ENCODE assay signal across 24 cellular contexts in the genomic region with DNA sequence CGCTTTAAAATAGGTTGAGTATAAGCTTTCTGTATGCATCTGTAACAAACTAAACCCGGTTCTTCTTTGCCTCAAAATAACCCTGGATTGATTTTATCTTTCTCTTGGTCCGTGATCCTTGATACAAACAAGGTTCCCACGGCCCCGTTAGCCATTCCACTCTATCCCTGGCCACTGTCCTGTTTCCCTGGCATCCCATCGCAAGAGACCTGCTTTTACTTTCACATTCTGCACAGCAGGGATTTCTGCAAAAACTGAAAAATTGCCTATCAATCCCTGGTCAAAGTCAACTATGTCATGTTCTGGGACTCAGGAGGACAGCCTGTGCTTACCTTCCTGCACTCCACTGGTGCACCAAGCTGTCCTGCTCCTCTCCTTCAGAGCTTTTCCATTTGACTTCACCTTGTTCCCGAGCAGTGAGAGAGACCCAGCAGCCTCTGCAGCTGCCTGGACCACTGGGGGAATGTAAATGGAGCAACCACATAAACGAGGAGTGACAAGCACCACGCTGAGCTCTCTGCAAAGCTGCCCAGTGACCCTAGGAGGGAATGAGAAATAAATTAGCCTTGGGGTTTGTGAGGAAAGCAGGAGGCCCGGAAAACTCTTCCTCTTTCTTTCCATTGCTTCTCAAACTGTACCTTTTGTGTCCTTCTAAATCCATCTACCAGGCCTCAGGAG.
DNase-seq lines count a peak whose midpoint lies in the region; ATAC-seq and TF ChIP-seq lines count a peak whose summit lies in the region.
"Had no signal": no experiment of that assay in that cellular context is flagged by ENCODE, and none has a peak within 500 bp of the region (broad histone marks: within the 10 kb centered on the region; RNA-seq: fewer than 3 reads in every experiment).

No MANE protein-coding gene starts in this region.

- peaks cover 0 to 12% of the 10 kb centered on the region in 2 donors for H3K27me3 ChIP-seq in breast epithelium
- H3K27me3 ChIP-seq in mammary epithelial cell (ENCODE audit: insufficient read depth, low read length) = no peaks in the 10 kb centered on the region
- H3K27me3 ChIP-seq in dorsolateral prefrontal cortex = no peaks in the 10 kb centered on the region
- no peaks in the 10 kb centered on the region for H3K27me3 ChIP-seq in muscle layer of duodenum (ENCODE audit: low read depth, low read length)
- H3K27me3 ChIP-seq: right atrium auricular region had no signal

- CTCF ChIA-PET in mammary epithelial cell (lab: Charles Lee; ENCODE audit: low non-redundant PET) = no interaction called here

- dilution Hi-C loops in mammary epithelial cell (cut with HindIII; ENCODE audit: low sequenced_read_pairs) = loop anchor here (5.0 kb wide), 1 partner anchor 79 kb away; no protein-coding TSS in a partner anchor

- in situ Hi-C loops in mammary epithelial cell (cut with MboI; ENCODE audit: low sequenced_read_pairs in 2 of 2) = no loop called here

- no TSS peak for BruUV-seq in mammary epithelial cell (replicated peaks; lab: Mats Ljungman, UMichigan)

- no peak for TF ChIP-seq CTCF in breast epithelium (IDR thresholded peaks at IDR 0.05)
- TF ChIP-seq CTCF in mammary epithelial cell (conservative IDR thresholded peaks at IDR 0.05 in 1 of 2, IDR thresholded peaks at IDR 0.05 in 1 of 2; ENCODE audit: extremely low read depth in 1 of 2, insufficient read depth in 1 of 2, low read depth in 1 of 2, low read length in 2 of 2) = no peak
- no peak for TF ChIP-seq CTCF in dorsolateral prefrontal cortex (IDR thresholded peaks at IDR 0.05 in 54 of 56, conservative IDR thresholded peaks at IDR 0.05 in 2 of 56; ENCODE audit: low read depth in 1 of 56, partially characterized antibody in 56 of 56)

- no peak overlapping the region for H3K4me3 Mint-ChIP-seq in activated T-helper 1 cell treated with anti-CD3 and anti-CD28 coated beads, Interleukin-12 subunit alpha, Interleukin-12 subunit beta, Interleukin-2, Interleukin-4 antibody, amounts not matched to agents 30 ng/mL and 10 ng/mL and 1 ng/mL, durations not matched to agents 14 hours and 24 hours and 36 hours
- H3K4me3 Mint-ChIP-seq: activated CD4-positive, alpha-beta memory T cell treated with anti-CD3 and anti-CD28 coated beads, Interleukin-2, amount 10 ng/mL, durations not matched to agents 7 days and 5 days; activated naive CD8-positive, alpha-beta T cell treated with anti-CD3 and anti-CD28 coated beads, Interleukin-2, amount 50 U/mL, for 24 hours; CD4-positive, alpha-beta T cell; natural killer cell had no signal

- H3K36me3 ChIP-seq in breast epithelium = no peaks in the 10 kb centered on the region
- no peaks in the 10 kb centered on the region for H3K36me3 ChIP-seq in mammary epithelial cell (ENCODE audit: insufficient read depth, low read length)
- H3K36me3 ChIP-seq in muscle layer of duodenum (ENCODE audit: control insufficient read depth in 1 of 2, insufficient read depth in 2 of 2, low read length in 2 of 2) = no peaks in the 10 kb centered on the region
- H3K36me3 ChIP-seq: esophagus muscularis mucosa, right atrium auricular region had no signal

- no peak overlapping the region for H3K9ac ChIP-seq in mammary epithelial cell (ENCODE audit: insufficient read depth, low read length)

- H3K27me3 Mint-ChIP-seq in activated T-helper 1 cell treated with anti-CD3 and anti-CD28 coated beads, Interleukin-12 subunit alpha, Interleukin-12 subunit beta, Interleukin-2, Interleukin-4 antibody, amounts not matched to agents 30 ng/mL and 10 ng/mL and 1 ng/mL, durations not matched to agents 14 hours and 24 hours and 36 hours (ENCODE audit: insufficient read depth) = no peaks in the 10 kb centered on the region
- H3K27me3 Mint-ChIP-seq: activated CD4-positive, alpha-beta memory T cell treated with anti-CD3 and anti-CD28 coated beads, Interleukin-2, amount 10 ng/mL, durations not matched to agents 7 days and 5 days had no signal

- H3K4me2 ChIP-seq in mammary epithelial cell (ENCODE audit: insufficient read depth, low read depth, low read length) = no peak overlapping the region

- WGBS in mammary epithelial cell (ENCODE audit: low coverage, missing lambda C conversion rate) = 35% methylated on average over 10 of the region's 10 CpGs

- no peaks in the 10 kb centered on the region for H4K20me1 ChIP-seq in mammary epithelial cell (ENCODE audit: insufficient read depth, low read length)

- H3K9me3 Mint-ChIP-seq in activated T-helper 1 cell treated with anti-CD3 and anti-CD28 coated beads, Interleukin-12 subunit alpha, Interleukin-12 subunit beta, Interleukin-2, Interleukin-4 antibody, amounts not matched to agents 30 ng/mL and 10 ng/mL and 1 ng/mL, durations not matched to agents 14 hours and 24 hours and 36 hours = no peaks in the 10 kb centered on the region
- H3K9me3 Mint-ChIP-seq: activated naive CD8-positive, alpha-beta T cell treated with anti-CD3 and anti-CD28 coated beads, Interleukin-2, amount 50 U/mL, for 24 hours; natural killer cell had no signal

- no peaks in the 10 kb centered on the region for H3K9me3 ChIP-seq in breast epithelium
- H3K9me3 ChIP-seq in mammary epithelial cell (replicated peaks; ENCODE audit: insufficient read depth, low read length) = no peaks in the 10 kb centered on the region
- peaks cover 0 to 2% of the 10 kb centered on the region in 2 donors for H3K9me3 ChIP-seq in muscle layer of duodenum (ENCODE audit: control insufficient read depth in 1 of 2, low read length in 2 of 2)

- no peak overlapping the region for H2AFZ ChIP-seq in mammary epithelial cell (ENCODE audit: low read depth, low read length)

- no peak for TF ChIP-seq POLR2A in breast epithelium (IDR thresholded peaks at IDR 0.05)

- H3K36me3 Mint-ChIP-seq in activated T-helper 1 cell treated with anti-CD3 and anti-CD28 coated beads, Interleukin-12 subunit alpha, Interleukin-12 subunit beta, Interleukin-2, Interleukin-4 antibody, amounts not matched to agents 30 ng/mL and 10 ng/mL and 1 ng/mL, durations not matched to agents 14 hours and 24 hours and 36 hours (ENCODE audit: low read depth) = no peaks in the 10 kb centered on the region
- H3K36me3 Mint-ChIP-seq: natural killer cell had no signal

- no peaks in the 10 kb centered on the region for H3K79me2 ChIP-seq in mammary epithelial cell (ENCODE audit: insufficient read depth, low read length)

- H3K4me1 ChIP-seq in breast epithelium (no peaks in the 10 kb centered on the region), mammary epithelial cell (ENCODE audit: insufficient read depth, low read length) (no peaks in the 10 kb centered on the region), muscle layer of duodenum (ENCODE audit: control insufficient read depth in 1 of 2, insufficient read depth in 2 of 2, low read length in 2 of 2) (no peaks in the 10 kb centered on the region)
- H3K4me1 ChIP-seq: esophagus muscularis mucosa, right atrium auricular region had no signal

- intact Hi-C loops in breast epithelium (cut with DNase I; ENCODE audit: low total_unique reads) = no loop called here
- intact Hi-C loops in mammary epithelial cell (cut with micrococcal nuclease) = no loop called here
- intact Hi-C loops in dorsolateral prefrontal cortex (cut with DNase I) = no loop called here
- intact Hi-C loops in activated T-helper 1 cell treated with anti-CD3 and anti-CD28 coated beads, Interleukin-12 subunit alpha, Interleukin-12 subunit beta, Interleukin-2, Interleukin-4 antibody, amounts not matched to agents 30 ng/mL and 10 ng/mL and 1 ng/mL, durations not matched to agents 14 hours and 24 hours and 36 hours (cut with micrococcal nuclease) = no loop called here
- intact Hi-C loops in left ventricle myocardium superior (cut with micrococcal nuclease) = no loop called here

- no peak overlapping the region for H3K27ac ChIP-seq in breast epithelium
- H3K27ac ChIP-seq in mammary epithelial cell (ENCODE audit: insufficient read depth, low read depth, low read length) = no peak overlapping the region
- H3K27ac ChIP-seq in dorsolateral prefrontal cortex = peak overlapping the region in 57 of 59 donors; percentile 6 to 87 (median 74)
- H3K27ac ChIP-seq in muscle layer of duodenum (ENCODE audit: low read length) = no peak overlapping the region
- H3K27ac ChIP-seq in temporal lobe (ENCODE audit: low read depth, low read length) = peak overlapping the region; percentile 62
- H3K27ac ChIP-seq: esophagus muscularis mucosa, right atrium auricular region had no signal

- ATAC-seq in left ventricle myocardium superior (no peak), GM21360 (IDR thresholded peaks at IDR 0.05; ENCODE audit: unreplicated experiment) (no peak)
- ATAC-seq: activated naive CD8-positive, alpha-beta T cell treated with anti-CD3 and anti-CD28 coated beads, Interleukin-2, amount 50 U/mL, for 24 hours; left colon; natural killer cell; Panc1; SK-N-SH treated with all-trans-retinoic acid at 6 μM for 48 hours had no signal

- peak overlapping the region; percentile 21 to 51 (median 25) for H3K4me3 ChIP-seq in breast epithelium
- no peak overlapping the region for H3K4me3 ChIP-seq in mammary epithelial cell (replicated peaks in 1 of 3; ENCODE audit: insufficient read depth in 1 of 3, low read depth in 2 of 3, low read length in 3 of 3)
- peak overlapping the region in 58 of 59 donors; percentile 8 to 64 (median 44) for H3K4me3 ChIP-seq in dorsolateral prefrontal cortex
- H3K4me3 ChIP-seq in muscle layer of duodenum (ENCODE audit: low read depth in 1 of 2, low read length in 2 of 2) = peak overlapping the region; percentile 40 to 57

- no peaks in the 10 kb centered on the region for H3K4me1 Mint-ChIP-seq in activated T-helper 1 cell treated with anti-CD3 and anti-CD28 coated beads, Interleukin-12 subunit alpha, Interleukin-12 subunit beta, Interleukin-2, Interleukin-4 antibody, amounts not matched to agents 30 ng/mL and 10 ng/mL and 1 ng/mL, durations not matched to agents 14 hours and 24 hours and 36 hours (ENCODE audit: low read depth)
- H3K4me1 Mint-ChIP-seq: activated CD4-positive, alpha-beta memory T cell treated with anti-CD3 and anti-CD28 coated beads, Interleukin-2, amount 10 ng/mL, durations not matched to agents 7 days and 5 days; activated naive CD8-positive, alpha-beta T cell treated with anti-CD3 and anti-CD28 coated beads, Interleukin-2, amount 50 U/mL, for 24 hours; natural killer cell had no signal

- no peak for DNase-seq in breast epithelium (ENCODE audit: low spot score in 2 of 2)
- DNase-seq in mammary epithelial cell = no peak
- DNase-seq in dorsolateral prefrontal cortex = no peak
- no peak for DNase-seq in activated T-helper 1 cell treated with anti-CD3 and anti-CD28 coated beads, Interleukin-12 subunit alpha, Interleukin-12 subunit beta, Interleukin-2, Interleukin-4 antibody, amounts not matched to agents 30 ng/mL and 10 ng/mL and 1 ng/mL, durations not matched to agents 14 hours and 24 hours and 36 hours (ENCODE audit: low spot score)
- DNase-seq in left ventricle myocardium superior = no peak
- DNase-seq: 8988T; activated CD4-positive, alpha-beta memory T cell treated with anti-CD3 and anti-CD28 coated beads, Interleukin-2, amount 10 ng/mL, durations not matched to agents 7 days and 5 days; activated naive CD8-positive, alpha-beta T cell treated with anti-CD3 and anti-CD28 coated beads, Interleukin-2, amount 50 U/mL, for 24 hours; CD4-positive, alpha-beta T cell; cortex of kidney; GOT3; left colon; natural killer cell; NCI-H1694 treated with DMSO at 0.1 percent for 48 hours; NCI-H524 treated with DMSO at 0.1 percent for 48 hours; stimulated activated CD4-positive, alpha-beta T cell treated with anti-CD3 and anti-CD28 coated beads, Interleukin-4, amount 100 ng/mL, for 24 hours; trophoblast cell had no signal

- no peak overlapping the region for H3K27ac Mint-ChIP-seq in activated T-helper 1 cell treated with anti-CD3 and anti-CD28 coated beads, Interleukin-12 subunit alpha, Interleukin-12 subunit beta, Interleukin-2, Interleukin-4 antibody, amounts not matched to agents 30 ng/mL and 10 ng/mL and 1 ng/mL, durations not matched to agents 14 hours and 24 hours and 36 hours
- H3K27ac Mint-ChIP-seq: activated CD4-positive, alpha-beta memory T cell treated with anti-CD3 and anti-CD28 coated beads, Interleukin-2, amount 10 ng/mL, durations not matched to agents 7 days and 5 days; activated naive CD8-positive, alpha-beta T cell treated with anti-CD3 and anti-CD28 coated beads, Interleukin-2, amount 50 U/mL, for 24 hours; CD4-positive, alpha-beta T cell; natural killer cell had no signal

Comparison
In these comparisons a context has a peak if more than half of its experiments do, and no peak if none do; other contexts are left out.
1. H3K4me3 ChIP-seq: peak in breast epithelium (3 of 3), dorsolateral prefrontal cortex (58 of 59) and muscle layer of duodenum (2 of 2); none in mammary epithelial cell (0 of 3).
2. H3K27ac ChIP-seq: peak in dorsolateral prefrontal cortex (57 of 59) and temporal lobe (single experiment); none in breast epithelium (0 of 2), mammary epithelial cell (single experiment) and muscle layer of duodenum (single experiment).